ENCODE assay signal across 19 cellular contexts in genomic region chr1:170700842-170701305, GRCh38. TPM values are rescaled to one million over a fixed set of nuclear protein-coding genes. Genes with fewer than 3 reads are reported as not detected.
DNase-seq lines count a peak whose midpoint lies in the region; TF ChIP-seq lines count a peak whose summit lies in the region.
"Had no signal": no experiment of that assay in that cellular context is flagged by ENCODE, and none has a peak within 500 bp of the region (broad histone marks: within the 10 kb centered on the region; RNA-seq: fewer than 3 reads in every experiment).

No MANE protein-coding gene starts in this region.

- H3K27ac ChIP-seq in subcutaneous abdominal adipose tissue (ENCODE audit: low read depth, low read length) (peak overlapping the region; percentile 19), MM.1S (ENCODE audit: low read length) (no peak overlapping the region)
- H3K27ac ChIP-seq: 22Rv1 had no signal

- no peak overlapping the region for H3K4me2 ChIP-seq in MM.1S (ENCODE audit: low read depth, low read length)

- H3K27me3 ChIP-seq in subcutaneous abdominal adipose tissue (ENCODE audit: control insufficient read depth in 5 of 5, insufficient read depth in 4 of 5, low read length in 5 of 5) (peaks cover 0 to 2% (median 0%) of the 10 kb centered on the region in 5 donors), MM.1S (replicated peaks; ENCODE audit: insufficient read depth, low read length) (no peaks in the 10 kb centered on the region)
- H3K27me3 ChIP-seq: adrenal gland had no signal

- TF ChIP-seq CTCF in fibroblast of villous mesenchyme (IDR thresholded peaks at IDR 0.05; ENCODE audit: insufficient read depth, low read depth, low read length) = no peak
- TF ChIP-seq CTCF in MM.1S (IDR thresholded peaks at IDR 0.05; ENCODE audit: low read length) = no peak

- H3F3A ChIP-seq in MM.1S (ENCODE audit: insufficient read depth, low read length) = no peaks in the 10 kb centered on the region

- no peaks in the 10 kb centered on the region for H4K20me1 ChIP-seq in MM.1S (ENCODE audit: insufficient read depth, low read length)

- H3K4me1 ChIP-seq in subcutaneous abdominal adipose tissue (ENCODE audit: control insufficient read depth in 5 of 5, insufficient read depth in 5 of 5, low read length in 5 of 5) (peaks cover 0 to 6% (median 3%) of the 10 kb centered on the region in 5 donors), MM.1S (ENCODE audit: low read length) (no peaks in the 10 kb centered on the region)
- H3K4me1 ChIP-seq: adrenal gland had no signal

- H3K4me3 ChIP-seq in fibroblast of villous mesenchyme (ENCODE audit: low read depth, low read length) (no peak overlapping the region), subcutaneous abdominal adipose tissue (ENCODE audit: low read depth in 1 of 5, low read length in 5 of 5) (no peak overlapping the region), MM.1S (ENCODE audit: low read length) (no peak overlapping the region)
- H3K4me3 ChIP-seq: adrenal gland, GM12878, K562 had no signal

- no peaks in the 10 kb centered on the region for H3K9me2 ChIP-seq in MM.1S (replicated peaks; ENCODE audit: insufficient read depth, low read length)

- H2AFZ ChIP-seq in MM.1S (ENCODE audit: low read length) = no peak overlapping the region

- H3K79me2 ChIP-seq in MM.1S (ENCODE audit: low read length) = no peaks in the 10 kb centered on the region

- no peaks in the 10 kb centered on the region for H3K36me3 ChIP-seq in subcutaneous abdominal adipose tissue (ENCODE audit: control insufficient read depth in 5 of 5, insufficient read depth in 5 of 5, low read length in 5 of 5)
- H3K36me3 ChIP-seq in MM.1S (replicated peaks; ENCODE audit: insufficient read depth, low read length) = no peaks in the 10 kb centered on the region
- H3K36me3 ChIP-seq: adrenal gland had no signal

- DNase-seq in NCI-H82 (lab: John Stamatoyannopoulos, UW) = peak; percentile 13
- no peak for DNase-seq in NCI-H82 treated with DMSO at 0.1 percent for 48 hours (lab: John Stamatoyannopoulos, UW; ENCODE audit: unreplicated experiment)
- peak; percentile 80 for DNase-seq in amniotic epithelial cell (ENCODE audit: low read depth)
- DNase-seq in fibroblast of villous mesenchyme (ENCODE audit: low read depth) = peak; percentile 94
- DNase-seq in activated CD4-positive, alpha-beta T cell treated with anti-CD3 and anti-CD28 coated beads, Interleukin-2, amount 50 U/mL, for 1 hour = no peak
- no peak for DNase-seq in MM.1S
- DNase-seq in DMS 273 (lab: John Stamatoyannopoulos, UW; ENCODE audit: unreplicated experiment) = no peak
- DNase-seq: activated CD4-positive, alpha-beta T cell treated with anti-CD3 and anti-CD28 coated beads, Interleukin-2, amount 50 U/mL, for 48 hours; adrenal gland; CD4-positive, alpha-beta T cell; effector CD4-positive, alpha-beta T cell; EL; NCI-H1105; SHP77; T1000 had no signal

- H3K9ac ChIP-seq in subcutaneous abdominal adipose tissue (ENCODE audit: low read length in 5 of 5) = no peak overlapping the region
- H3K9ac ChIP-seq in MM.1S (ENCODE audit: low read length) = no peak overlapping the region

- H3K9me3 ChIP-seq in subcutaneous abdominal adipose tissue (ENCODE audit: control insufficient read depth in 5 of 5, low read length in 5 of 5) (no peaks in the 10 kb centered on the region), MM.1S (replicated peaks; ENCODE audit: insufficient read depth, low read length) (no peaks in the 10 kb centered on the region)
- H3K9me3 ChIP-seq: adrenal gland had no signal

RNA-seq across cellular contexts. Expression of gene PRRX1, which starts 36.9 kb away (rescaled TPM):
- total RNA-seq in fibroblast of villous mesenchyme = 174 and 203 TPM in 2 replicates
- total RNA-seq: CD4-positive, alpha-beta T cell; K562 had no signal

Comparison
In these comparisons a context has a peak if more than half of its experiments do, and no peak if none do; other contexts are left out.
1. DNase-seq: peak in NCI-H82 (single experiment), amniotic epithelial cell (single experiment) and fibroblast of villous mesenchyme (single experiment); none in NCI-H82 treated with DMSO at 0.1 percent for 48 hours (single experiment), activated CD4-positive, alpha-beta T cell treated with anti-CD3 and anti-CD28 coated beads, Interleukin-2, amount 50 U/mL, for 1 hour (single experiment), MM.1S (single experiment) and DMS 273 (single experiment).